19 cellular contexts compared by ENCODE assay signal in genomic region chr6:142675517-142675916, GRCh38.
A peak's percentile ranks its signal among the peaks of the same experiment; 100 is the strongest.
DNase-seq lines count a peak whose midpoint lies in the region; ATAC-seq and TF ChIP-seq lines count a peak whose summit lies in the region.
"Had no signal": no experiment of that assay in that cellular context is flagged by ENCODE, and none has a peak within 500 bp of the region (broad histone marks: within the 10 kb centered on the region; RNA-seq: fewer than 3 reads in every experiment).

No MANE protein-coding gene starts in this region.

- H3K4me1 Mint-ChIP-seq in activated CD4-positive, alpha-beta T cell treated with anti-CD3 and anti-CD28 coated beads, Interleukin-2, amount 10 ng/mL, durations not matched to agents 24 days and 14 days, result peaks cover 3% of the 10 kb centered on the region
- H3K4me1 Mint-ChIP-seq in nephron, result peaks cover 29% of the 10 kb centered on the region

- no peak overlapping the region for H3K4me2 ChIP-seq in SK-N-SH
- H3K4me2 ChIP-seq: BLaER1 had no signal

- peak; percentile 43 for DNase-seq in activated CD4-positive, alpha-beta T cell treated with anti-CD3 and anti-CD28 coated beads, Interleukin-2, amount 10 ng/mL, durations not matched to agents 24 days and 14 days
- DNase-seq in activated CD4-positive, alpha-beta T cell treated with anti-CD3 and anti-CD28 coated beads, Interleukin-2, amount 50 U/mL, for 48 hours, result no peak
- DNase-seq in upper lobe of left lung (peak in 1 of 2 donors; percentile 30), NCI-H2227 (lab: John Stamatoyannopoulos, UW; ENCODE audit: unreplicated experiment) (no peak), SK-N-SH (no peak)
- DNase-seq: Calu3; CD4-positive, CD25-positive, alpha-beta regulatory T cell; COR-L47; DMS53; DMS79 treated with DMSO at 0.1 percent for 48 hours; GF-D8; GM23248; HCEC 1CT had no signal

- H3K9me3 Mint-ChIP-seq in activated CD4-positive, alpha-beta T cell treated with anti-CD3 and anti-CD28 coated beads, Interleukin-2, amount 10 ng/mL, durations not matched to agents 24 days and 14 days, result no peaks in the 10 kb centered on the region
- H3K9me3 Mint-ChIP-seq in nephron, result peaks cover 2% of the 10 kb centered on the region

- H3K36me3 Mint-ChIP-seq in activated CD4-positive, alpha-beta T cell treated with anti-CD3 and anti-CD28 coated beads, Interleukin-2, amount 10 ng/mL, durations not matched to agents 24 days and 14 days (ENCODE audit: low read depth), result no peaks in the 10 kb centered on the region
- H3K36me3 Mint-ChIP-seq in nephron (ENCODE audit: low read depth), result no peaks in the 10 kb centered on the region
- H3K36me3 Mint-ChIP-seq: CD4-positive, CD25-positive, alpha-beta regulatory T cell had no signal

- H3K27me3 Mint-ChIP-seq in activated CD4-positive, alpha-beta T cell treated with anti-CD3 and anti-CD28 coated beads, Interleukin-2, amount 10 ng/mL, durations not matched to agents 24 days and 14 days, result peaks cover 2% of the 10 kb centered on the region
- peaks cover 6% of the 10 kb centered on the region for H3K27me3 Mint-ChIP-seq in nephron (ENCODE audit: low read depth)

- intact Hi-C loops in activated CD4-positive, alpha-beta T cell treated with anti-CD3 and anti-CD28 coated beads, Interleukin-2, amount 10 ng/mL, durations not matched to agents 24 days and 14 days (cut with micrococcal nuclease), result no loop called here

- H4K20me1 ChIP-seq in SK-N-SH (ENCODE audit: insufficient read depth), result no peaks in the 10 kb centered on the region
- H4K20me1 ChIP-seq: BLaER1 had no signal

- H3F3A ChIP-seq in SK-N-SH (replicated peaks; ENCODE audit: insufficient read depth), result no peaks in the 10 kb centered on the region

- ATAC-seq in upper lobe of left lung (ENCODE audit: low FRiP score in 2 of 2) (peak; percentile 10 to 50), GM21423 (IDR thresholded peaks at IDR 0.05; ENCODE audit: unreplicated experiment) (no peak)

- TF ChIP-seq CTCF in nephron (IDR thresholded peaks at IDR 0.05; ENCODE audit: unreplicated experiment in 3 of 3), result no peak
- TF ChIP-seq CTCF in upper lobe of left lung (IDR thresholded peaks at IDR 0.05), result no peak
- TF ChIP-seq CTCF in SK-N-SH (IDR thresholded peaks at IDR 0.05), result no peak

- no peaks in the 10 kb centered on the region for H3K79me2 ChIP-seq in SK-N-SH (ENCODE audit: insufficient read depth)

- no peaks in the 10 kb centered on the region for H3K9me2 ChIP-seq in SK-N-SH

- no peaks in the 10 kb centered on the region for H3K9me3 ChIP-seq in upper lobe of left lung
- H3K9me3 ChIP-seq in SK-N-SH, result no peaks in the 10 kb centered on the region

- 84 to 86% methylated on average over 5 of the region's 5 CpGs for WGBS in upper lobe of left lung, 2 donors
- 88% methylated on average over 5 of the region's 5 CpGs for WGBS in SK-N-SH (ENCODE audit: low lambda C conversion rate)

- no peak overlapping the region for H3K27ac Mint-ChIP-seq in activated CD4-positive, alpha-beta T cell treated with anti-CD3 and anti-CD28 coated beads, Interleukin-2, amount 10 ng/mL, durations not matched to agents 24 days and 14 days
- peak overlapping the region in 2 of 3 experiments; percentile 28 to 60 for H3K27ac Mint-ChIP-seq in nephron
- H3K27ac Mint-ChIP-seq: B cell; CD4-positive, CD25-positive, alpha-beta regulatory T cell had no signal

- TF ChIP-seq RAD21 in SK-N-SH (IDR thresholded peaks at IDR 0.05; ENCODE audit: low read length), result no peak

- CTCF ChIA-PET in SK-N-SH (lab: Yijun Ruan, JAX), result interaction anchor here (0.7 to 1.5 kb wide), 2 partner anchors 108 to 386 kb away, joined by 3 read pairs; no protein-coding TSS in a partner anchor

- TF ChIP-seq EP300 in upper lobe of left lung (IDR thresholded peaks at IDR 0.05) (no peak), SK-N-SH (IDR thresholded peaks at IDR 0.05; ENCODE audit: borderline replicate concordance in 1 of 2, low read depth in 1 of 2, low read length in 1 of 2) (no peak)

- no peak overlapping the region for H3K4me3 Mint-ChIP-seq in activated CD4-positive, alpha-beta T cell treated with anti-CD3 and anti-CD28 coated beads, Interleukin-2, amount 10 ng/mL, durations not matched to agents 24 days and 14 days
- H3K4me3 Mint-ChIP-seq in nephron, result no peak overlapping the region
- H3K4me3 Mint-ChIP-seq: B cell; CD4-positive, CD25-positive, alpha-beta regulatory T cell had no signal

- no peaks in the 10 kb centered on the region for H3K4me1 ChIP-seq in upper lobe of left lung
- no peaks in the 10 kb centered on the region for H3K4me1 ChIP-seq in SK-N-SH (ENCODE audit: control insufficient read depth in 1 of 2, insufficient read depth in 2 of 2, low read depth in 1 of 2, low read length in 1 of 2)

- POLR2A ChIA-PET in SK-N-SH (lab: Yijun Ruan, JAX), result no interaction called here

- H3K36me3 ChIP-seq in upper lobe of left lung (no peaks in the 10 kb centered on the region), SK-N-SH (replicated peaks in 1 of 2; ENCODE audit: control insufficient read depth in 1 of 2, insufficient read depth in 2 of 2, low read length in 1 of 2) (no peaks in the 10 kb centered on the region)
- H3K36me3 ChIP-seq: BLaER1 had no signal

- no peak overlapping the region for H3K9ac ChIP-seq in SK-N-SH
- H3K9ac ChIP-seq: BLaER1, GM23248 had no signal

- H2AFZ ChIP-seq in SK-N-SH (ENCODE audit: low read depth), result no peak overlapping the region
- H2AFZ ChIP-seq: GM23248 had no signal

- H3K27ac ChIP-seq in upper lobe of left lung (no peak overlapping the region), SK-N-SH (ENCODE audit: low read depth in 2 of 2, low read length in 1 of 2) (no peak overlapping the region)
- H3K27ac ChIP-seq: 22Rv1, BLaER1, C4-2B, GM23248 had no signal

- H3K4me3 ChIP-seq in upper lobe of left lung (no peak overlapping the region), SK-N-SH (ENCODE audit: low read depth in 2 of 2, low read length in 1 of 2) (no peak overlapping the region)
- H3K4me3 ChIP-seq: BLaER1, GM23248 had no signal

- TF ChIP-seq POLR2A in upper lobe of left lung (IDR thresholded peaks at IDR 0.05), result no peak

- no peaks in the 10 kb centered on the region for H3K27me3 ChIP-seq in upper lobe of left lung
- no peaks in the 10 kb centered on the region for H3K27me3 ChIP-seq in SK-N-SH (ENCODE audit: insufficient read depth)
- H3K27me3 ChIP-seq: BLaER1 had no signal

TF ChIP-seq in SK-N-SH, 30 proteins besides CTCF, POLR2A, EP300 and RAD21:
- TF ChIP-seq ELF1 (IDR thresholded peaks at IDR 0.05) (no peak), USF2 (IDR thresholded peaks at IDR 0.05; ENCODE audit: borderline replicate concordance, low read depth, low read length) (no peak), MAX (IDR thresholded peaks at IDR 0.05; ENCODE audit: low read depth) (no peak), FOXJ3 (CRISPR knock-in tag; IDR thresholded peaks at IDR 0.05) (no peak), IRF3 (IDR thresholded peaks at IDR 0.05; ENCODE audit: low read depth, low read length) (no peak), JUND (IDR thresholded peaks at IDR 0.05) (no peak), TCF12 (IDR thresholded peaks at IDR 0.05) (no peak), USF1 (IDR thresholded peaks at IDR 0.05; ENCODE audit: borderline replicate concordance, low read depth) (no peak), RCOR1 (IDR thresholded peaks at IDR 0.05; ENCODE audit: low read length) (no peak), MEF2A (IDR thresholded peaks at IDR 0.05; ENCODE audit: borderline replicate concordance, low read depth) (no peak), CHD2 (IDR thresholded peaks at IDR 0.05; ENCODE audit: low read length, partially characterized antibody) (no peak), SMC3 (IDR thresholded peaks at IDR 0.05; ENCODE audit: low read depth, low read length) (no peak)
